In genomic region chr11:15906481-15907035, GRCh38 we compare ENCODE assay signal across 17 cellular contexts.
"Had no signal": no experiment of that assay in that cellular context is flagged by ENCODE, and none has a peak within 500 bp of the region (broad histone marks: within the 10 kb centered on the region; RNA-seq: fewer than 3 reads in every experiment).

No MANE protein-coding gene starts in this region.

- H3K4me3 ChIP-seq: dorsolateral prefrontal cortex, hepatocyte, lung, mucosa of descending colon, ovary, stomach, thoracic aorta, transverse colon, uterus had no signal

- H3K36me3 Mint-ChIP-seq: naive thymus-derived CD8-positive, alpha-beta T cell had no signal

- H3K36me3 ChIP-seq: ovary, stomach, thoracic aorta, transverse colon, uterus had no signal

- H3K4me3 Mint-ChIP-seq: naive thymus-derived CD8-positive, alpha-beta T cell had no signal

- ATAC-seq: left colon; left ventricle myocardium superior; mucosa of descending colon; naive thymus-derived CD8-positive, alpha-beta T cell had no signal

- H3K9me3 ChIP-seq: mucosa of descending colon, ovary, stomach, thoracic aorta, transverse colon, uterus had no signal

- H3K27ac Mint-ChIP-seq: naive thymus-derived CD8-positive, alpha-beta T cell had no signal

- H2AFZ ChIP-seq: hepatocyte had no signal

- H3K79me2 ChIP-seq: hepatocyte had no signal

- H3K27me3 ChIP-seq: hepatocyte, ovary, stomach, transverse colon, uterus had no signal

- H3K4me2 ChIP-seq: hepatocyte had no signal

- FAIRE-seq: small intestine had no signal

- DNase-seq: cortex of kidney; effector CD8-positive, alpha-beta T cell; foreskin melanocyte; left colon; mucosa of descending colon; naive thymus-derived CD8-positive, alpha-beta T cell; ovary; small intestine; stimulated activated CD4-positive, alpha-beta T cell treated with anti-CD3 and anti-CD28 coated beads, Interleukin-12 subunit alpha, Interleukin-12 subunit beta, amount 100 ng/mL, for 4 hours; stomach; transverse colon; uterus had no signal

- H3K27ac ChIP-seq: dorsolateral prefrontal cortex, hepatocyte, ovary, stomach, thoracic aorta, transverse colon, uterus had no signal

- H3K4me1 ChIP-seq: uterus had no signal

- H3K9me3 Mint-ChIP-seq: naive thymus-derived CD8-positive, alpha-beta T cell had no signal

- H3K4me1 Mint-ChIP-seq: naive thymus-derived CD8-positive, alpha-beta T cell had no signal
